12 cellular contexts compared by ENCODE assay signal in the genomic region with DNA sequence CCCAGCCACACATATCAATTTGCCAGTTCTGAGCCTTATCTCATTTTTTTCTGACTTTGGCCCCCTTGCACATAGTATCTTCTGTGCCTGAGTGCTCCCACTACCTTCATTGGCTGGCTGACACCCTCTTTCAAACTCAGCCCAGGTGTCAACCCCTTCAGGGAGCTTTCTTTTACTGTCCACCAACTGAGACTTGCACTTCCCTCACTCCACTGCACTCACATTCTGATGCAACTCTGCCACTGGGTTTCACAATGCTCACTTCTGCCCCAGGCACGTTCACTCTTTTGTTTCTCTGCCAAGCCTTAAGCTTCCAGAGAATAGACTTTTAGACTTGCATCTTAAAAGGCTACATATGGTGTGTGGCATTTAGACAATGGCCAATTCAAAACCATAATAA.
DNase-seq lines count a peak whose midpoint lies in the region; ATAC-seq and TF ChIP-seq lines count a peak whose summit lies in the region.
"Had no signal": no experiment of that assay in that cellular context is flagged by ENCODE, and none has a peak within 500 bp of the region (broad histone marks: within the 10 kb centered on the region; RNA-seq: fewer than 3 reads in every experiment).

No MANE protein-coding gene starts in this region.

- no peaks in the 10 kb centered on the region for H3K36me3 ChIP-seq in adipocyte (ENCODE audit: control insufficient read depth, insufficient read depth, low read length, severe bottlenecking)

- H3K9me3 ChIP-seq in adipocyte (ENCODE audit: control insufficient read depth, low read length): peaks cover 17% of the 10 kb centered on the region

- H3K27me3 ChIP-seq in adipocyte (replicated peaks; ENCODE audit: control insufficient read depth, insufficient read depth, low read length): no peaks in the 10 kb centered on the region

- peaks cover 30% of the 10 kb centered on the region for H3K4me1 ChIP-seq in adipocyte (ENCODE audit: control insufficient read depth, insufficient read depth, low read length)

- ATAC-seq in GM18861 (IDR thresholded peaks at IDR 0.05; ENCODE audit: unreplicated experiment): no peak
- no peak for ATAC-seq in HG03571 (IDR thresholded peaks at IDR 0.05; ENCODE audit: unreplicated experiment)
- ATAC-seq: stimulated activated memory B cell treated with anti-CD40 and anti-IgM and Interleukin-4, amounts not matched to agents 10 μg/mL and 1 μg/mL and 100 μg/mL, for 72 hours had no signal

- no peak for TF ChIP-seq CTCF in AG09319 (IDR thresholded peaks at IDR 0.05; ENCODE audit: low read depth, low read length)

- H3K4me3 ChIP-seq in adipocyte (ENCODE audit: low read length): no peak overlapping the region

- H3K9ac ChIP-seq in adipocyte (ENCODE audit: low read length): no peak overlapping the region

- peak; percentile 81 for DNase-seq in AG09319 (ENCODE audit: extremely low read depth, low read depth)
- DNase-seq in HPDE6-E6E7 (ENCODE audit: extremely low spot score): peak; percentile 40
- DNase-seq in adipocyte (ENCODE audit: low read depth): peak; percentile 93
- DNase-seq in kidney tubule cell (ENCODE audit: low spot score): peak; percentile 16
- DNase-seq in GF-D8 (lab: John Stamatoyannopoulos, UW): no peak
- DNase-seq in activated T-cell treated with anti-CD3 and anti-CD28 coated beads, Interleukin-2, amount 50 U/mL, for 48 hours: no peak
- DNase-seq: activated CD4-positive, alpha-beta T cell treated with anti-CD3 and anti-CD28 coated beads, Interleukin-2, amount 10 ng/mL, durations not matched to agents 7 days and 5 days; central memory CD4-positive, alpha-beta T cell; DMS153 had no signal

Comparison
In these comparisons a context has a peak if more than half of its experiments do, and no peak if none do; other contexts are left out.
1. DNase-seq: peak in AG09319 (single experiment), HPDE6-E6E7 (single experiment), adipocyte (single experiment) and kidney tubule cell (single experiment); none in GF-D8 (single experiment) and activated T-cell treated with anti-CD3 and anti-CD28 coated beads, Interleukin-2, amount 50 U/mL, for 48 hours (0 of 2).